Comparison of ENCODE assay signal across 21 cellular contexts in the genomic region with DNA sequence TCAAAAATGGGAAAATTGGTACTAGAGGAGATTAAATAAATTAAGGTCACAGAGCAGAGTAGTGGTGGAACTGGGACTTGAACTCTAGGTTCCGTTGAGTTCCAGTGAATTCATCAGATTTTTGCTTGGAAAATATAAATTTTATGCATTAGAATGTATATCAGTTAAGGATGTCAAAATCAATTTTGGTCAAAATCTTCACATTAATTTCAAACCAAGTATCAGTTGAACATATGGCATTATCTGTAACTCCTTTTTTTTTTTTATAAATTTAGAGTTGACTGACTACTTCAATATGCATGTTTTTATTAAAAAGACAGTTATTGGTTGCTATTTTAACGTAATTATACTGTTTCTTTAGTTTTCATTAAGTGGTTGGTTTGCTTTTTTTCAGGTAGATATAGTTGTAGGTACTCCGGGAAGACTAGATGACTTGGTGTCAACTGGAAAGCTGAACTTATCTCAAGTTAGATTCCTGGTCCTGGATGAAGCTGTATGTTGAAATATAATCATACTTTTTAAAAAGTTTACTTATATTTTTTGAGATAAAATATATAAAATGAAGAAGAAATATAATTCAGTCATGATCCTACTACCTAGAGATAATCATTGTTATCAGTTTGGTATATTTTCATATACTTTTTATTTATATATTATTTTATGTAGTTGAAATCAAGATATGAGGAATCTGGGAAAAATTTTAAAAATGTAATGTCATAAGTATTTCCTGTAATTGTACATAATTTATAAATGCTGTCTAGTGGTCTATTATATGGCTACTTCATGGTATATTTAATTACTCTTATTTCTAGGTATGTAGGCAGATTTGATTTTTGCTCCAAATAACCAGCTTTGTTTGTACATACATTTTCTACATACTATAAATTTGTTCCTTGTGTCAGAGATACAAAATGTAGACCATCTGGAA. TPM values are rescaled to one million over a fixed set of nuclear protein-coding genes. Genes with fewer than 3 reads are reported as not detected.
DNase-seq lines count a peak whose midpoint lies in the region; ATAC-seq, FAIRE-seq and TF ChIP-seq lines count a peak whose summit lies in the region.
"Had no signal": no experiment of that assay in that cellular context is flagged by ENCODE, and none has a peak within 500 bp of the region (broad histone marks: within the 10 kb centered on the region; RNA-seq: fewer than 3 reads in every experiment).

No MANE protein-coding gene starts in this region.

- H4K20me1 ChIP-seq in K562 (replicated peaks; ENCODE audit: control insufficient read depth, insufficient read depth, low read length) = no peaks in the 10 kb centered on the region

- H3K36me3 Mint-ChIP-seq in immature natural killer cell = peaks cover 14 to 34% (median 21%) of the 10 kb centered on the region in 3 donors

- no peak for TF ChIP-seq EP300 in K562 (IDR thresholded peaks at IDR 0.05; ENCODE audit: low read length)

- no TSS peak for BruUV-seq in K562 (replicated peaks; lab: Mats Ljungman, UMichigan)

- H3K27ac ChIP-seq in K562 (ENCODE audit: extremely low read depth, low read depth, low read length) (no peak overlapping the region), small intestine (ENCODE audit: low read depth in 1 of 2, low read length in 1 of 2) (no peak overlapping the region)
- H3K27ac ChIP-seq: BLaER1, C4-2B had no signal

- H3K4me1 ChIP-seq in K562 (replicated peaks in 1 of 2; ENCODE audit: control insufficient read depth in 2 of 2, insufficient read depth in 2 of 2, low read length in 2 of 2) = peaks cover 0 to 6% of the 10 kb centered on the region in 2 experiments; a peak in 1 of 5 replicates
- H3K4me1 ChIP-seq in small intestine (ENCODE audit: control insufficient read depth in 2 of 2, insufficient read depth in 1 of 2, low read depth in 1 of 2, low read length in 1 of 2) = no peaks in the 10 kb centered on the region
- H3K4me1 ChIP-seq: BLaER1, Caco-2 had no signal

- no peak overlapping the region for H3K4me3 Mint-ChIP-seq in immature natural killer cell
- H3K4me3 Mint-ChIP-seq: B cell; CD4-positive, CD25-positive, alpha-beta regulatory T cell; CD8-positive, alpha-beta T cell; GM23338; H9 had no signal

- H3K4me2 ChIP-seq in K562 (ENCODE audit: insufficient read depth, low read length) = no peak overlapping the region
- H3K4me2 ChIP-seq: BLaER1, GM23338 had no signal

- WGBS in K562 (ENCODE audit: insufficient coverage, low coverage, missing lambda C conversion rate) = 92% methylated on average over 3 of the region's 3 CpGs
- WGBS in small intestine, 3 donors = 92 to 97% (median 96%) methylated on average over 3 of the region's 3 CpGs
- 93 to 95% methylated on average over 3 of the region's 3 CpGs for WGBS in lower leg skin, 2 donors

- TF ChIP-seq POLR2A in K562 (conservative IDR thresholded peaks at IDR 0.05) (no peak), lower leg skin (IDR thresholded peaks at IDR 0.05) (no peak)

- DNase-seq in RCC 7860 (ENCODE audit: low spot score) (no peak), K562 (ENCODE audit: extremely low read depth in 1 of 4, low spot score in 3 of 4) (no peak), small intestine (no peak), NCI-H128 (lab: John Stamatoyannopoulos, UW; ENCODE audit: unreplicated experiment) (no peak), immature natural killer cell (no peak), lower leg skin (ENCODE audit: low spot score in 2 of 2) (no peak), DMS153 (lab: John Stamatoyannopoulos, UW) (no peak)
- DNase-seq: Caco-2; CD4-positive, CD25-positive, alpha-beta regulatory T cell; CD8-positive, alpha-beta T cell; DMS79; EL; GF-D8; H9 had no signal

- intact Hi-C loops in K562 (cut with micrococcal nuclease) = no loop called here
- intact Hi-C loops in lower leg skin (cut with DNase I; ENCODE audit: low total_unique reads) = no loop called here

- CTCF ChIA-PET in K562 (lab: Yijun Ruan, JAX; ENCODE audit: low intra/inter-chr PET ratio) = no interaction called here

- H3K9me3 ChIP-seq in K562 (replicated peaks; ENCODE audit: control insufficient read depth, insufficient read depth, low read depth, low read length) = no peaks in the 10 kb centered on the region
- H3K9me3 ChIP-seq in small intestine (ENCODE audit: control insufficient read depth, low read depth) = no peaks in the 10 kb centered on the region
- H3K9me3 ChIP-seq: BLaER1, Caco-2 had no signal

- H3K27me3 ChIP-seq in K562 (ENCODE audit: control insufficient read depth in 2 of 2, insufficient read depth in 2 of 2, low read length in 2 of 2) (no peaks in the 10 kb centered on the region), small intestine (ENCODE audit: control insufficient read depth in 2 of 2, insufficient read depth in 2 of 2, low read length in 2 of 2) (no peaks in the 10 kb centered on the region)
- H3K27me3 ChIP-seq: BLaER1 had no signal

- H3K36me3 ChIP-seq in K562 (ENCODE audit: control insufficient read depth, insufficient read depth, low read length) = peaks cover 87% of the 10 kb centered on the region
- H3K36me3 ChIP-seq in small intestine (ENCODE audit: control insufficient read depth in 2 of 2, insufficient read depth in 2 of 2, low read length in 2 of 2) = peaks cover 0 to 19% of the 10 kb centered on the region in 2 donors

- FAIRE-seq in RCC 7860 (lab: Jason Lieb, UNC) = peak; percentile 58
- FAIRE-seq in K562 (lab: Jason Lieb, UNC) = peak; percentile 51
- peak; percentile 94 for FAIRE-seq in islet of Langerhans (lab: Jason Lieb, UNC)
- FAIRE-seq in small intestine (lab: Jason Lieb, UNC) = peak; percentile 89
- FAIRE-seq: GM12891 had no signal

- H2AFZ ChIP-seq in K562 (ENCODE audit: low read depth, low read length) = no peak overlapping the region
- H2AFZ ChIP-seq: GM23338 had no signal

- peaks cover 3% of the 10 kb centered on the region for H3K9me1 ChIP-seq in K562 (ENCODE audit: control insufficient read depth, insufficient read depth, low read length)

- H3K9ac ChIP-seq in K562 (ENCODE audit: insufficient read depth in 1 of 2, low read depth in 2 of 2, low read length in 2 of 2) = no peak overlapping the region
- H3K9ac ChIP-seq: BLaER1 had no signal

- in situ Hi-C loops in K562 (cut with MboI) = no loop called here

- TF ChIP-seq RAD21 in K562 (CRISPR knock-in tag; conservative IDR thresholded peaks at IDR 0.05 in 1 of 2, IDR thresholded peaks at IDR 0.05 in 1 of 2) = no peak

- H3K27ac Mint-ChIP-seq in immature natural killer cell = no peak overlapping the region
- H3K27ac Mint-ChIP-seq: B cell; CD4-positive, CD25-positive, alpha-beta regulatory T cell; CD8-positive, alpha-beta T cell; GM23338; H9 had no signal

- H3K27me3 Mint-ChIP-seq in immature natural killer cell (ENCODE audit: low read depth in 3 of 3) = no peaks in the 10 kb centered on the region
- H3K27me3 Mint-ChIP-seq: B cell; CD4-positive, CD25-positive, alpha-beta regulatory T cell had no signal

- peaks cover 3 to 9% of the 10 kb centered on the region in 2 donors for H3K4me1 Mint-ChIP-seq in immature natural killer cell
- H3K4me1 Mint-ChIP-seq: B cell, GM23338, H9 had no signal

- no peak for ATAC-seq in K562
- ATAC-seq: CD8-positive, alpha-beta T cell; GM23338; HCT116 had no signal

- POLR2A ChIA-PET in K562 (lab: Yijun Ruan, JAX) = no interaction called here

- H3K9me3 Mint-ChIP-seq in immature natural killer cell = no peaks in the 10 kb centered on the region
- H3K9me3 Mint-ChIP-seq: CD4-positive, CD25-positive, alpha-beta regulatory T cell; CD8-positive, alpha-beta T cell had no signal

- H3K4me3 ChIP-seq in K562 = no peak overlapping the region
- no peak overlapping the region for H3K4me3 ChIP-seq in small intestine (ENCODE audit: low read depth in 1 of 2, low read length in 2 of 2)
- H3K4me3 ChIP-seq in lower leg skin (ENCODE audit: low read depth, poor library complexity, severe bottlenecking) = no peak overlapping the region
- H3K4me3 ChIP-seq: BLaER1, GM23338 had no signal

- no peaks in the 10 kb centered on the region for H3K79me2 ChIP-seq in K562 (ENCODE audit: control insufficient read depth, insufficient read depth, low read length)

- TF ChIP-seq CTCF in K562 (IDR thresholded peaks at IDR 0.05 in 2 of 3, conservative IDR thresholded peaks at IDR 0.05 in 1 of 3; ENCODE audit: insufficient read depth in 2 of 3, low read depth in 1 of 3, low read length in 3 of 3) (no peak), lower leg skin (IDR thresholded peaks at IDR 0.05) (no peak)

RNA-seq across cellular contexts. Expression of a gene that starts 25.4 kb away (rescaled TPM):
- total RNA-seq in K562 (2011; cell fraction: chromatin; rRNA removed; ENCODE audit: low replicate concordance) = 46.4 and 156 TPM in 2 replicates
- 25.7 and 32.1 TPM in 2 replicates for total RNA-seq in K562 (2011; cell fraction: nucleolus; rRNA removed)
- 53.1 and 62.4 TPM in 2 replicates for total RNA-seq in K562 (2011; cell fraction: nucleoplasm; rRNA removed)
- total RNA-seq in K562 (2014; rRNA removed) = 116 and 118 TPM in 2 replicates
- total RNA-seq in K562 (2014; rRNA removed; fragmentation: Illumina TruSeq; extraction: Trizol) = 277 and 293 TPM in 2 replicates
- total RNA-seq in K562 (2015; rRNA removed; fragmentation: Illumina TruSeq; extraction: Trizol) = 212 and 232 TPM in 2 replicates
- 190 and 203 TPM in 2 replicates for total RNA-seq in K562 (2021)
- polyA plus RNA-seq in K562 (2011; rRNA removed) = 143 and 249 TPM in 2 replicates
- 32.5 and 67.6 TPM in 2 replicates for polyA plus RNA-seq in K562 (2011; cell fraction: cytosol; rRNA removed)
- 41.8 and 80.5 TPM in 2 replicates for polyA plus RNA-seq in K562 (2011; cell fraction: nucleus; rRNA removed)
- 113 and 183 TPM in 2 replicates for polyA plus RNA-seq in K562 (2012)
- polyA plus RNA-seq in K562 (2014; fragmentation: Illumina TruSeq; extraction: Trizol) = 217 and 239 TPM in 2 replicates
- polyA plus RNA-seq in K562 (2014; fragmentation: Nextera tagmentation; extraction: Ambion mirVana) = 100 to 1,000 TPM; 172 to 265 TPM
- 176 and 184 TPM in 2 replicates for polyA plus RNA-seq in K562 (2014; rRNA removed)
- polyA minus RNA-seq in K562 (2011; rRNA and poly(A)+ RNA removed) = 229 and 258 TPM in 2 replicates
- polyA minus RNA-seq in K562 (2011; cell fraction: cytosol; rRNA and poly(A)+ RNA removed) = 54.7 and 90.4 TPM in 2 replicates
- polyA minus RNA-seq in K562 (2011; cell fraction: nucleus; rRNA and poly(A)+ RNA removed) = 44.2 and 74.3 TPM in 2 replicates
- polyA plus RNA-seq in small intestine = 10 to 100 TPM; 74.6 to 83.9 (median 74.8) TPM
- polyA plus RNA-seq in immature natural killer cell = 10 to 100 TPM; 34.1 to 51.9 (median 47.9) TPM
- total RNA-seq in lower leg skin = 10 to 100 TPM; 38.8 to 55.5 (median 44.4) TPM

RNA-seq across cellular contexts. Expression of a gene that starts 56.0 kb away (rescaled TPM):
- 91.7 and 241 TPM in 2 replicates for total RNA-seq in K562 (2011; cell fraction: chromatin; rRNA removed; ENCODE audit: low replicate concordance)
- 43.5 and 55.7 TPM in 2 replicates for total RNA-seq in K562 (2011; cell fraction: nucleolus; rRNA removed)
- total RNA-seq in K562 (2011; cell fraction: nucleoplasm; rRNA removed) = 65.8 and 79.2 TPM in 2 replicates
- total RNA-seq in K562 (2014; rRNA removed) (69.9 and 79.6 TPM in 2 replicates), K562 (2014; rRNA removed; fragmentation: Illumina TruSeq; extraction: Trizol) (90.3 and 91.4 TPM in 2 replicates), K562 (2015; rRNA removed; fragmentation: Illumina TruSeq; extraction: Trizol) (90.1 and 94.4 TPM in 2 replicates), K562 (2021) (91.2 and 95.8 TPM in 2 replicates), lower leg skin (10 to 100 TPM; 26.6 to 40.2 (median 38.3) TPM)
- polyA plus RNA-seq in K562 (2011; rRNA removed) (55.3 and 56.7 TPM in 2 replicates), K562 (2014; fragmentation: Illumina TruSeq; extraction: Trizol) (63.7 and 70.8 TPM in 2 replicates), K562 (2014; fragmentation: Nextera tagmentation; extraction: Ambion mirVana) (10 to 100 TPM; 15.3 to 33.5 TPM), K562 (2014; rRNA removed) (43.1 and 49.5 TPM in 2 replicates), small intestine (10 to 100 TPM; 26.0 to 36.9 (median 30.3) TPM), immature natural killer cell (10 to 100 TPM; 10.8 to 21.0 (median 11.6) TPM)
- polyA plus RNA-seq in K562 (2011; cell fraction: cytosol; rRNA removed) = 40.2 and 57.1 TPM in 2 replicates
- polyA plus RNA-seq in K562 (2011; cell fraction: nucleus; rRNA removed) = 61.7 and 63.2 TPM in 2 replicates
- polyA plus RNA-seq in K562 (2012) = 55.4 and 126 TPM in 2 replicates
- polyA minus RNA-seq in K562 (2011; rRNA and poly(A)+ RNA removed) = 182 and 229 TPM in 2 replicates
- polyA minus RNA-seq in K562 (2011; cell fraction: cytosol; rRNA and poly(A)+ RNA removed) = 75.2 and 76.4 TPM in 2 replicates
- 67.5 and 123 TPM in 2 replicates for polyA minus RNA-seq in K562 (2011; cell fraction: nucleus; rRNA and poly(A)+ RNA removed)
